Comparison of ENCODE assay signal across 1 cellular context in genomic region chr15:42273900-42274692, GRCh38.
TF ChIP-seq lines count a peak whose summit lies in the region.

No MANE protein-coding gene starts in this region.

TF ChIP-seq in HepG2, 621 proteins besides CTCF, POLR2A, EP300 and RAD21 (continued from another document):
- TF ChIP-seq ZNF10 (CRISPR knock-in tag; IDR thresholded peaks at IDR 0.05; ENCODE audit: borderline replicate concordance, low read depth) (no peak), KAT7 (CRISPR knock-in tag; IDR thresholded peaks at IDR 0.05; ENCODE audit: borderline replicate concordance) (no peak), SMYD3 (CRISPR knock-in tag; IDR thresholded peaks at IDR 0.05) (0 out of 2 replicates have a peak, but pooled peaks have one; percentile 11), ZFX (CRISPR knock-in tag; IDR thresholded peaks at IDR 0.05; ENCODE audit: low read depth) (peak; percentile 34; the same call in 1 of the 2 replicates), MAX (IDR thresholded peaks at IDR 0.05) (0 out of 2 replicates have a peak, but pooled peaks have one; percentile 7), ZFP37 (CRISPR knock-in tag; IDR thresholded peaks at IDR 0.05; ENCODE audit: borderline replicate concordance) (no peak; the same call in 1 of the 2 replicates), ZC3H13 (CRISPR knock-in tag; IDR thresholded peaks at IDR 0.05) (no peak), IRF2 (CRISPR knock-in tag; IDR thresholded peaks at IDR 0.05) (no peak), ZNF335 (CRISPR knock-in tag; IDR thresholded peaks at IDR 0.05) (no peak), AFF4 (CRISPR knock-in tag; IDR thresholded peaks at IDR 0.05) (no peak), ZSCAN31 (CRISPR knock-in tag; IDR thresholded peaks at IDR 0.05; ENCODE audit: low read depth) (no peak), IRX3 (CRISPR knock-in tag; IDR thresholded peaks at IDR 0.05; ENCODE audit: borderline replicate concordance, low read depth) (0 out of 2 replicates have a peak, but pooled peaks have one; percentile 14), SOX6 (IDR thresholded peaks at IDR 0.05) (no peak), SOX6 (CRISPR knock-in tag; IDR thresholded peaks at IDR 0.05) (no peak), RFX5 (IDR thresholded peaks at IDR 0.05; ENCODE audit: low read depth, low read length) (no peak), ZNF275 (CRISPR knock-in tag; IDR thresholded peaks at IDR 0.05; ENCODE audit: borderline replicate concordance) (peak; percentile 5; the same call in 1 of the 2 replicates), ZNF883 (CRISPR knock-in tag; IDR thresholded peaks at IDR 0.05; ENCODE audit: not compliant biosample characterization) (no peak), ZNF558 (CRISPR knock-in tag; IDR thresholded peaks at IDR 0.05; ENCODE audit: borderline replicate concordance) (no peak), ZBTB7B (CRISPR knock-in tag; IDR thresholded peaks at IDR 0.05) (no peak), HNRNPH1 (optimal IDR thresholded peaks at IDR 0.05; ENCODE audit: low read depth, low read length) (no peak), CBX2 (IDR thresholded peaks at IDR 0.05; ENCODE audit: low read depth, low read length) (no peak), CBX2 (CRISPR knock-in tag; IDR thresholded peaks at IDR 0.05; ENCODE audit: low read depth) (no peak), MBNL3 (CRISPR knock-in tag; conservative IDR thresholded peaks at IDR 0.05) (no peak), ZNF839 (CRISPR knock-in tag; IDR thresholded peaks at IDR 0.05; ENCODE audit: borderline replicate concordance) (no peak), NCOA1 (CRISPR knock-in tag; IDR thresholded peaks at IDR 0.05) (no peak), ZNF430 (CRISPR knock-in tag; IDR thresholded peaks at IDR 0.05) (0 out of 2 replicates have a peak, but pooled peaks have one; percentile 7), ZBTB1 (CRISPR knock-in tag; IDR thresholded peaks at IDR 0.05; ENCODE audit: borderline replicate concordance) (no peak), PRMT3 (CRISPR knock-in tag; IDR thresholded peaks at IDR 0.05; ENCODE audit: borderline replicate concordance, low read depth) (no peak), IKZF4 (CRISPR knock-in tag; IDR thresholded peaks at IDR 0.05; ENCODE audit: borderline replicate concordance, low read depth, not compliant biosample characterization) (no peak), MAFG (CRISPR knock-in tag; IDR thresholded peaks at IDR 0.05) (no peak), ZNF124 (CRISPR knock-in tag; IDR thresholded peaks at IDR 0.05) (no peak), ZNF44 (CRISPR knock-in tag; IDR thresholded peaks at IDR 0.05) (no peak), TARDBP (CRISPR knock-in tag; IDR thresholded peaks at IDR 0.05) (0 out of 2 replicates have a peak, but pooled peaks have one; percentile 1), CAMTA2 (CRISPR knock-in tag; IDR thresholded peaks at IDR 0.05; ENCODE audit: borderline replicate concordance) (no peak; the same call in 1 of the 2 replicates), ZFY (CRISPR knock-in tag; IDR thresholded peaks at IDR 0.05) (peak; percentile 2; the same call in 1 of the 2 replicates), ZNF274 (CRISPR knock-in tag; IDR thresholded peaks at IDR 0.05) (no peak), HNF4G (IDR thresholded peaks at IDR 0.05; ENCODE audit: borderline replicate concordance, low read depth, low read length) (no peak), HNF4G (CRISPR knock-in tag; IDR thresholded peaks at IDR 0.05; ENCODE audit: borderline replicate concordance, low read depth) (no peak), THYN1 (CRISPR knock-in tag; IDR thresholded peaks at IDR 0.05; ENCODE audit: borderline replicate concordance, low read depth) (no peak)
- TF ChIP-seq, protein P1, sequence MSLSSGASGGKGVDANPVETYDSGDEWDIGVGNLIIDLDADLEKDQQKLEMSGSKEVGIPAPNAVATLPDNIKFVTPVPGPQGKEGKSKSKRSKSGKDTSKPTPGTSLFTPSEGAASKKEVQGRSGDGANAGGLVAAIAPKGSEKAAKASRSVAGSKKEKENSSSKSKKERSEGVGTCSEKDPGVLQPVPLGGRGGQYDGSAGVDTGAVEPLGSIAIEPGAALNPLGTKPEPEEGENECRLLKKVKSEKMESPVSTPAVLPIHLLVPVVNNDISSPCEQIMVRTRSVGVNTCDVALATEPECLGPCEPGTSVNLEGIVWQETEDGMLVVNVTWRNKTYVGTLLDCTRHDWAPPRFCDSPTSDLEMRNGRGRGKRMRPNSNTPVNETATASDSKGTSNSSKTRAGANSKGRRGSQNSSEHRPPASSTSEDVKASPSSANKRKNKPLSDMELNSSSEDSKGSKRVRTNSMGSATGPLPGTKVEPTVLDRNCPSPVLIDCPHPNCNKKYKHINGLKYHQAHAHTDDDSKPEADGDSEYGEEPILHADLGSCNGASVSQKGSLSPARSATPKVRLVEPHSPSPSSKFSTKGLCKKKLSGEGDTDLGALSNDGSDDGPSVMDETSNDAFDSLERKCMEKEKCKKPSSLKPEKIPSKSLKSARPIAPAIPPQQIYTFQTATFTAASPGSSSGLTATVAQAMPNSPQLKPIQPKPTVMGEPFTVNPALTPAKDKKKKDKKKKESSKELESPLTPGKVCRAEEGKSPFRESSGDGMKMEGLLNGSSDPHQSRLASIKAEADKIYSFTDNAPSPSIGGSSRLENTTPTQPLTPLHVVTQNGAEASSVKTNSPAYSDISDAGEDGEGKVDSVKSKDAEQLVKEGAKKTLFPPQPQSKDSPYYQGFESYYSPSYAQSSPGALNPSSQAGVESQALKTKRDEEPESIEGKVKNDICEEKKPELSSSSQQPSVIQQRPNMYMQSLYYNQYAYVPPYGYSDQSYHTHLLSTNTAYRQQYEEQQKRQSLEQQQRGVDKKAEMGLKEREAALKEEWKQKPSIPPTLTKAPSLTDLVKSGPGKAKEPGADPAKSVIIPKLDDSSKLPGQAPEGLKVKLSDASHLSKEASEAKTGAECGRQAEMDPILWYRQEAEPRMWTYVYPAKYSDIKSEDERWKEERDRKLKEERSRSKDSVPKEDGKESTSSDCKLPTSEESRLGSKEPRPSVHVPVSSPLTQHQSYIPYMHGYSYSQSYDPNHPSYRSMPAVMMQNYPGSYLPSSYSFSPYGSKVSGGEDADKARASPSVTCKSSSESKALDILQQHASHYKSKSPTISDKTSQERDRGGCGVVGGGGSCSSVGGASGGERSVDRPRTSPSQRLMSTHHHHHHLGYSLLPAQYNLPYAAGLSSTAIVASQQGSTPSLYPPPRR (CRISPR knock-in tag; IDR thresholded peaks at IDR 0.05; ENCODE audit: borderline replicate concordance), result 0 out of 2 replicates have a peak, but pooled peaks have one; percentile 50
- TF ChIP-seq, protein P2, sequence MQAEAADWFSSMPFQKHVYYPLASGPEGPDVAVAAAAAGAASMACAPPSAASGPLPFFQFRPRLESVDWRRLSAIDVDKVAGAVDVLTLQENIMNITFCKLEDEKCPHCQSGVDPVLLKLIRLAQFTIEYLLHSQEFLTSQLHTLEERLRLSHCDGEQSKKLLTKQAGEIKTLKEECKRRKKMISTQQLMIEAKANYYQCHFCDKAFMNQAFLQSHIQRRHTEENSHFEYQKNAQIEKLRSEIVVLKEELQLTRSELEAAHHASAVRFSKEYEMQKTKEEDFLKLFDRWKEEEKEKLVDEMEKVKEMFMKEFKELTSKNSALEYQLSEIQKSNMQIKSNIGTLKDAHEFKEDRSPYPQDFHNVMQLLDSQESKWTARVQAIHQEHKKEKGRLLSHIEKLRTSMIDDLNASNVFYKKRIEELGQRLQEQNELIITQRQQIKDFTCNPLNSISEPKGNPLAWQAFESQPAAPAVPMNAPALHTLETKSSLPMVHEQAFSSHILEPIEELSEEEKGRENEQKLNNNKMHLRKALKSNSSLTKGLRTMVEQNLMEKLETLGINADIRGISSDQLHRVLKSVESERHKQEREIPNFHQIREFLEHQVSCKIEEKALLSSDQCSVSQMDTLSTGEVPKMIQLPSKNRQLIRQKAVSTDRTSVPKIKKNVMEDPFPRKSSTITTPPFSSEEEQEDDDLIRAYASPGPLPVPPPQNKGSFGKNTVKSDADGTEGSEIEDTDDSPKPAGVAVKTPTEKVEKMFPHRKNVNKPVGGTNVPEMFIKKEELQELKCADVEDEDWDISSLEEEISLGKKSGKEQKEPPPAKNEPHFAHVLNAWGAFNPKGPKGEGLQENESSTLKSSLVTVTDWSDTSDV (CRISPR knock-in tag; IDR thresholded peaks at IDR 0.05), result no peak
- TF ChIP-seq, protein P3, sequence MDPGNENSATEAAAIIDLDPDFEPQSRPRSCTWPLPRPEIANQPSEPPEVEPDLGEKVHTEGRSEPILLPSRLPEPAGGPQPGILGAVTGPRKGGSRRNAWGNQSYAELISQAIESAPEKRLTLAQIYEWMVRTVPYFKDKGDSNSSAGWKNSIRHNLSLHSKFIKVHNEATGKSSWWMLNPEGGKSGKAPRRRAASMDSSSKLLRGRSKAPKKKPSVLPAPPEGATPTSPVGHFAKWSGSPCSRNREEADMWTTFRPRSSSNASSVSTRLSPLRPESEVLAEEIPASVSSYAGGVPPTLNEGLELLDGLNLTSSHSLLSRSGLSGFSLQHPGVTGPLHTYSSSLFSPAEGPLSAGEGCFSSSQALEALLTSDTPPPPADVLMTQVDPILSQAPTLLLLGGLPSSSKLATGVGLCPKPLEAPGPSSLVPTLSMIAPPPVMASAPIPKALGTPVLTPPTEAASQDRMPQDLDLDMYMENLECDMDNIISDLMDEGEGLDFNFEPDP (CRISPR knock-in tag; conservative IDR thresholded peaks at IDR 0.05), result peak; percentile 96; the same call in 1 of the 2 replicates
- TF ChIP-seq, protein P4, sequence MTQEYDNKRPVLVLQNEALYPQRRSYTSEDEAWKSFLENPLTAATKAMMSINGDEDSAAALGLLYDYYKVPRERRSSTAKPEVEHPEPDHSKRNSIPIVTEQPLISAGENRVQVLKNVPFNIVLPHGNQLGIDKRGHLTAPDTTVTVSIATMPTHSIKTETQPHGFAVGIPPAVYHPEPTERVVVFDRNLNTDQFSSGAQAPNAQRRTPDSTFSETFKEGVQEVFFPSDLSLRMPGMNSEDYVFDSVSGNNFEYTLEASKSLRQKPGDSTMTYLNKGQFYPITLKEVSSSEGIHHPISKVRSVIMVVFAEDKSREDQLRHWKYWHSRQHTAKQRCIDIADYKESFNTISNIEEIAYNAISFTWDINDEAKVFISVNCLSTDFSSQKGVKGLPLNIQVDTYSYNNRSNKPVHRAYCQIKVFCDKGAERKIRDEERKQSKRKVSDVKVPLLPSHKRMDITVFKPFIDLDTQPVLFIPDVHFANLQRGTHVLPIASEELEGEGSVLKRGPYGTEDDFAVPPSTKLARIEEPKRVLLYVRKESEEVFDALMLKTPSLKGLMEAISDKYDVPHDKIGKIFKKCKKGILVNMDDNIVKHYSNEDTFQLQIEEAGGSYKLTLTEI (CRISPR knock-in tag; conservative IDR thresholded peaks at IDR 0.05), result no peak
- TF ChIP-seq, protein P5, sequence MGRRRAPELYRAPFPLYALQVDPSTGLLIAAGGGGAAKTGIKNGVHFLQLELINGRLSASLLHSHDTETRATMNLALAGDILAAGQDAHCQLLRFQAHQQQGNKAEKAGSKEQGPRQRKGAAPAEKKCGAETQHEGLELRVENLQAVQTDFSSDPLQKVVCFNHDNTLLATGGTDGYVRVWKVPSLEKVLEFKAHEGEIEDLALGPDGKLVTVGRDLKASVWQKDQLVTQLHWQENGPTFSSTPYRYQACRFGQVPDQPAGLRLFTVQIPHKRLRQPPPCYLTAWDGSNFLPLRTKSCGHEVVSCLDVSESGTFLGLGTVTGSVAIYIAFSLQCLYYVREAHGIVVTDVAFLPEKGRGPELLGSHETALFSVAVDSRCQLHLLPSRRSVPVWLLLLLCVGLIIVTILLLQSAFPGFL (CRISPR knock-in tag; IDR thresholded peaks at IDR 0.05), result no peak
